1 cellular context compared by ENCODE assay signal in the genomic region with DNA sequence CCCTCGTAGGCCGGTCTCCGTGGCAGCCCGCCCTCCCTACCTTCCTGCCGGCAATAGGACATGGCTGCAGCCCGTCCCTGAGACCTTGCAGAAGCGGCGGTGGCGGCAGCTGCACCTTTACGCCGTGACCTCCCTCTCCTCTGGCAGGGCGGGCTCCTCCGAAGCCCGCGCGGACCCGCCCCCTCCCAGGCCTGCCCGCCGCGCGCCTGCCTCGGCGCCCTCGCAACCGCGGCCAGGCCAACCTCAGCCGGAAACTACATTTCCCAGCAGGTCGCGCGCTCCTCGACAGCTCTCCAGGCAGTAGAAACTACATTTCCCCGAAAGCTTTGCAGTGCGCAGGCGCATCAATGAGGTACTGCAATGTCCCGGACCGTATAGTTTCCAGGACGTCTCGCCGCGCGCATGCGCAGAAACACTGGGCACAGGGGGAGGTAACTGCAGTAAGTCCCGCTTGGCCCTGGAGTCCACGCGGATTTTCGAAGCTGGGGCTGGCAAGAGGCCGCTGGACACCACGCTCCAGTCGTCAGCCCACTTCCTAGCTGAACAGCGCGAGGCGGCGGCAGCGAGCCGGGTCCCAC.
TF ChIP-seq lines count a peak whose summit lies in the region.

A gene (minus strand): TSS at position 256 of the 578 bp plus-strand sequence. CDS start 194 bp downstream, at position 62.
A gene with protein sequence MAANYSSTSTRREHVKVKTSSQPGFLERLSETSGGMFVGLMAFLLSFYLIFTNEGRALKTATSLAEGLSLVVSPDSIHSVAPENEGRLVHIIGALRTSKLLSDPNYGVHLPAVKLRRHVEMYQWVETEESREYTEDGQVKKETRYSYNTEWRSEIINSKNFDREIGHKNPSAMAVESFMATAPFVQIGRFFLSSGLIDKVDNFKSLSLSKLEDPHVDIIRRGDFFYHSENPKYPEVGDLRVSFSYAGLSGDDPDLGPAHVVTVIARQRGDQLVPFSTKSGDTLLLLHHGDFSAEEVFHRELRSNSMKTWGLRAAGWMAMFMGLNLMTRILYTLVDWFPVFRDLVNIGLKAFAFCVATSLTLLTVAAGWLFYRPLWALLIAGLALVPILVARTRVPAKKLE (plus strand): TSS at position 438 of the 578 bp plus-strand sequence. CDS start 142 bp downstream, outside the sequence.

TF ChIP-seq in HepG2, 621 proteins besides CTCF, POLR2A, EP300 and RAD21 (continued from another document and continues in another):
- TF ChIP-seq, protein P1, sequence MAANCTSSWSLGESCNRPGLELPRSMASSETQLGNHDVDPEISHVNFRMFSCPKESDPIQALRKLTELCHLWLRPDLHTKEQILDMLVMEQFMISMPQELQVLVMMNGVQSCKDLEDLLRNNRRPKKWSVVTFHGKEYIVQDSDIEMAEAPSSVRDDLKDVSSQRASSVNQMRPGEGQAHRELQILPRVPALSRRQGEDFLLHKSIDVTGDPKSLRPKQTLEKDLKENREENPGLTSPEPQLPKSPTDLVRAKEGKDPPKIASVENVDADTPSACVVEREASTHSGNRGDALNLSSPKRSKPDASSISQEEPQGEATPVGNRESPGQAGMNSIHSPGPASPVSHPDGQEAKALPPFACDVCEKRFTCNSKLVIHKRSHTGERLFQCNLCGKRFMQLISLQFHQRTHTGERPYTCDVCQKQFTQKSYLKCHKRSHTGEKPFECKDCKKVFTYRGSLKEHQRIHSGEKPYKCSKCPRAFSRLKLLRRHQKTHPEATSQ (CRISPR knock-in tag; IDR thresholded peaks at IDR 0.05; ENCODE audit: borderline replicate concordance), result 0 out of 2 replicates have a peak, but pooled peaks have one; percentile 51
- TF ChIP-seq HNRNPUL1 (IDR thresholded peaks at IDR 0.05; ENCODE audit: low read depth, low read length) (no peak), CENPX (CRISPR knock-in tag; IDR thresholded peaks at IDR 0.05) (no peak), SMAD1 (CRISPR knock-in tag; IDR thresholded peaks at IDR 0.05; ENCODE audit: borderline replicate concordance, low read depth) (peak; percentile 72; the same call in 1 of the 2 replicates), ELF1 (CRISPR knock-in tag; IDR thresholded peaks at IDR 0.05) (peak; percentile 67), CEBPG (CRISPR knock-in tag; IDR thresholded peaks at IDR 0.05) (peak; percentile 28; the same call in 1 of the 2 replicates), PPARG (CRISPR knock-in tag; conservative IDR thresholded peaks at IDR 0.05) (0 out of 2 replicates have a peak, but pooled peaks have one; percentile 49), SRSF9 (IDR thresholded peaks at IDR 0.05; ENCODE audit: borderline replicate concordance, insufficient read depth, low read depth, low read length, poor library complexity, severe bottlenecking) (no peak), GABPB1 (CRISPR knock-in tag; IDR thresholded peaks at IDR 0.05) (peak; percentile 89), ZNF354B (CRISPR knock-in tag; IDR thresholded peaks at IDR 0.05) (no peak), KLF16 (CRISPR knock-in tag; IDR thresholded peaks at IDR 0.05) (peak in 1 of 2 experiments; percentile 56; a peak in 1 of 4 replicates), CEBPB (IDR thresholded peaks at IDR 0.05; ENCODE audit: borderline replicate concordance, low read depth, low read length) (no peak), ZNF83 (CRISPR knock-in tag; IDR thresholded peaks at IDR 0.05; ENCODE audit: borderline replicate concordance) (no peak), KMT2A (CRISPR knock-in tag; IDR thresholded peaks at IDR 0.05) (0 out of 2 replicates have a peak, but pooled peaks have one; percentile 10), ZNF773 (CRISPR knock-in tag; IDR thresholded peaks at IDR 0.05; ENCODE audit: borderline replicate concordance) (0 out of 2 replicates have a peak, but pooled peaks have one; percentile 41), KDM5A (IDR thresholded peaks at IDR 0.05; ENCODE audit: borderline replicate concordance, low read length) (peak; percentile 31; the same call in 1 of the 2 replicates), SAP130 (CRISPR knock-in tag; IDR thresholded peaks at IDR 0.05; ENCODE audit: low read depth) (peak; percentile 1; the same call in 1 of the 2 replicates), ZSCAN30 (CRISPR knock-in tag; IDR thresholded peaks at IDR 0.05) (peak; percentile 91), ZC3H13 (CRISPR knock-in tag; IDR thresholded peaks at IDR 0.05) (peak; percentile 58; the same call in 1 of the 2 replicates), TARDBP (CRISPR knock-in tag; IDR thresholded peaks at IDR 0.05) (peak; percentile 62; the same call in 1 of the 2 replicates), SALL1 (CRISPR knock-in tag; IDR thresholded peaks at IDR 0.05) (peak; percentile 51), POLR2G (IDR thresholded peaks at IDR 0.05; ENCODE audit: low read depth, low read length) (peak; percentile 69), SNRNP70 (IDR thresholded peaks at IDR 0.05; ENCODE audit: low read depth, low read length) (no peak), POLR2AphosphoS5 (IDR thresholded peaks at IDR 0.05; ENCODE audit: low read depth, low read length) (no peak)
- TF ChIP-seq, protein P2, sequence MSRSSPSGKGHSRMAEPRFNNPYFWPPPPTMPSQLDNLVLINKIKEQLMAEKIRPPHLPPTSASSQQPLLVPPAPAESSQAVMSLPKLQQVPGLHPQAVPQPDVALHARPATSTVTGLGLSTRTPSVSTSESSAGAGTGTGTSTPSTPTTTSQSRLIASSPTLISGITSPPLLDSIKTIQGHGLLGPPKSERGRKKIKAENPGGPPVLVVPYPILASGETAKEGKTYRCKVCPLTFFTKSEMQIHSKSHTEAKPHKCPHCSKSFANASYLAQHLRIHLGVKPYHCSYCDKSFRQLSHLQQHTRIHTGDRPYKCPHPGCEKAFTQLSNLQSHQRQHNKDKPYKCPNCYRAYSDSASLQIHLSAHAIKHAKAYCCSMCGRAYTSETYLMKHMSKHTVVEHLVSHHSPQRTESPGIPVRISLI (CRISPR knock-in tag; IDR thresholded peaks at IDR 0.05; ENCODE audit: borderline replicate concordance), result no peak
- TF ChIP-seq, protein P3, sequence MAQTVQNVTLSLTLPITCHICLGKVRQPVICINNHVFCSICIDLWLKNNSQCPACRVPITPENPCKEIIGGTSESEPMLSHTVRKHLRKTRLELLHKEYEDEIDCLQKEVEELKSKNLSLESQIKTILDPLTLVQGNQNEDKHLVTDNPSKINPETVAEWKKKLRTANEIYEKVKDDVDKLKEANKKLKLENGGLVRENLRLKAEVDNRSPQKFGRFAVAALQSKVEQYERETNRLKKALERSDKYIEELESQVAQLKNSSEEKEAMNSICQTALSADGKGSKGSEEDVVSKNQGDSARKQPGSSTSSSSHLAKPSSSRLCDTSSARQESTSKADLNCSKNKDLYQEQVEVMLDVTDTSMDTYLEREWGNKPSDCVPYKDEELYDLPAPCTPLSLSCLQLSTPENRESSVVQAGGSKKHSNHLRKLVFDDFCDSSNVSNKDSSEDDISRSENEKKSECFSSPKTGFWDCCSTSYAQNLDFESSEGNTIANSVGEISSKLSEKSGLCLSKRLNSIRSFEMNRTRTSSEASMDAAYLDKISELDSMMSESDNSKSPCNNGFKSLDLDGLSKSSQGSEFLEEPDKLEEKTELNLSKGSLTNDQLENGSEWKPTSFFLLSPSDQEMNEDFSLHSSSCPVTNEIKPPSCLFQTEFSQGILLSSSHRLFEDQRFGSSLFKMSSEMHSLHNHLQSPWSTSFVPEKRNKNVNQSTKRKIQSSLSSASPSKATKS (CRISPR knock-in tag; IDR thresholded peaks at IDR 0.05), result 0 out of 2 replicates have a peak, but pooled peaks have one; percentile 54
- TF ChIP-seq, protein P4, sequence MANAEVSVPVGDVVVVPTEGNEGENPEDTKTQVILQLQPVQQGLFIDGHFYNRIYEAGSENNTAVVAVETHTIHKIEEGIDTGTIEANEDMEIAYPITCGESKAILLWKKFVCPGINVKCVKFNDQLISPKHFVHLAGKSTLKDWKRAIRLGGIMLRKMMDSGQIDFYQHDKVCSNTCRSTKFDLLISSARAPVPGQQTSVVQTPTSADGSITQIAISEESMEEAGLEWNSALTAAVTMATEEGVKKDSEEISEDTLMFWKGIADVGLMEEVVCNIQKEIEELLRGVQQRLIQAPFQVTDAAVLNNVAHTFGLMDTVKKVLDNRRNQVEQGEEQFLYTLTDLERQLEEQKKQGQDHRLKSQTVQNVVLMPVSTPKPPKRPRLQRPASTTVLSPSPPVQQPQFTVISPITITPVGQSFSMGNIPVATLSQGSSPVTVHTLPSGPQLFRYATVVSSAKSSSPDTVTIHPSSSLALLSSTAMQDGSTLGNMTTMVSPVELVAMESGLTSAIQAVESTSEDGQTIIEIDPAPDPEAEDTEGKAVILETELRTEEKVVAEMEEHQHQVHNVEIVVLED (CRISPR knock-in tag; IDR thresholded peaks at IDR 0.05; ENCODE audit: borderline replicate concordance), result peak; percentile 89
- TF ChIP-seq, protein P5, sequence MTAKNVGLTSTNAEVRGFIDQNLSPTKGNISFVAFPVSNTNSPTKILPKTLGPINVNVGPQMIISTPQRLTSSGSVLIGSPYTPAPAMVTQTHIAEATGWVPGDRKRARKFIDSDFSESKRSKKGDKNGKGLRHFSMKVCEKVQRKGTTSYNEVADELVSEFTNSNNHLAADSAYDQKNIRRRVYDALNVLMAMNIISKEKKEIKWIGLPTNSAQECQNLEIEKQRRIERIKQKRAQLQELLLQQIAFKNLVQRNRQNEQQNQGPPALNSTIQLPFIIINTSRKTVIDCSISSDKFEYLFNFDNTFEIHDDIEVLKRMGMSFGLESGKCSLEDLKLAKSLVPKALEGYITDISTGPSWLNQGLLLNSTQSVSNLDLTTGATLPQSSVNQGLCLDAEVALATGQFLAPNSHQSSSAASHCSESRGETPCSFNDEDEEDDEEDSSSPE (CRISPR knock-in tag; IDR thresholded peaks at IDR 0.05), result peak; percentile 87
- TF ChIP-seq, protein P6, sequence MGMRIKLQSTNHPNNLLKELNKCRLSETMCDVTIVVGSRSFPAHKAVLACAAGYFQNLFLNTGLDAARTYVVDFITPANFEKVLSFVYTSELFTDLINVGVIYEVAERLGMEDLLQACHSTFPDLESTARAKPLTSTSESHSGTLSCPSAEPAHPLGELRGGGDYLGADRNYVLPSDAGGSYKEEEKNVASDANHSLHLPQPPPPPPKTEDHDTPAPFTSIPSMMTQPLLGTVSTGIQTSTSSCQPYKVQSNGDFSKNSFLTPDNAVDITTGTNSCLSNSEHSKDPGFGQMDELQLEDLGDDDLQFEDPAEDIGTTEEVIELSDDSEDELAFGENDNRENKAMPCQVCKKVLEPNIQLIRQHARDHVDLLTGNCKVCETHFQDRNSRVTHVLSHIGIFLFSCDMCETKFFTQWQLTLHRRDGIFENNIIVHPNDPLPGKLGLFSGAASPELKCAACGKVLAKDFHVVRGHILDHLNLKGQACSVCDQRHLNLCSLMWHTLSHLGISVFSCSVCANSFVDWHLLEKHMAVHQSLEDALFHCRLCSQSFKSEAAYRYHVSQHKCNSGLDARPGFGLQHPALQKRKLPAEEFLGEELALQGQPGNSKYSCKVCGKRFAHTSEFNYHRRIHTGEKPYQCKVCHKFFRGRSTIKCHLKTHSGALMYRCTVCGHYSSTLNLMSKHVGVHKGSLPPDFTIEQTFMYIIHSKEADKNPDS (CRISPR knock-in tag; IDR thresholded peaks at IDR 0.05), result peak; percentile 42; the same call in 1 of the 2 replicates
- TF ChIP-seq, protein P7, sequence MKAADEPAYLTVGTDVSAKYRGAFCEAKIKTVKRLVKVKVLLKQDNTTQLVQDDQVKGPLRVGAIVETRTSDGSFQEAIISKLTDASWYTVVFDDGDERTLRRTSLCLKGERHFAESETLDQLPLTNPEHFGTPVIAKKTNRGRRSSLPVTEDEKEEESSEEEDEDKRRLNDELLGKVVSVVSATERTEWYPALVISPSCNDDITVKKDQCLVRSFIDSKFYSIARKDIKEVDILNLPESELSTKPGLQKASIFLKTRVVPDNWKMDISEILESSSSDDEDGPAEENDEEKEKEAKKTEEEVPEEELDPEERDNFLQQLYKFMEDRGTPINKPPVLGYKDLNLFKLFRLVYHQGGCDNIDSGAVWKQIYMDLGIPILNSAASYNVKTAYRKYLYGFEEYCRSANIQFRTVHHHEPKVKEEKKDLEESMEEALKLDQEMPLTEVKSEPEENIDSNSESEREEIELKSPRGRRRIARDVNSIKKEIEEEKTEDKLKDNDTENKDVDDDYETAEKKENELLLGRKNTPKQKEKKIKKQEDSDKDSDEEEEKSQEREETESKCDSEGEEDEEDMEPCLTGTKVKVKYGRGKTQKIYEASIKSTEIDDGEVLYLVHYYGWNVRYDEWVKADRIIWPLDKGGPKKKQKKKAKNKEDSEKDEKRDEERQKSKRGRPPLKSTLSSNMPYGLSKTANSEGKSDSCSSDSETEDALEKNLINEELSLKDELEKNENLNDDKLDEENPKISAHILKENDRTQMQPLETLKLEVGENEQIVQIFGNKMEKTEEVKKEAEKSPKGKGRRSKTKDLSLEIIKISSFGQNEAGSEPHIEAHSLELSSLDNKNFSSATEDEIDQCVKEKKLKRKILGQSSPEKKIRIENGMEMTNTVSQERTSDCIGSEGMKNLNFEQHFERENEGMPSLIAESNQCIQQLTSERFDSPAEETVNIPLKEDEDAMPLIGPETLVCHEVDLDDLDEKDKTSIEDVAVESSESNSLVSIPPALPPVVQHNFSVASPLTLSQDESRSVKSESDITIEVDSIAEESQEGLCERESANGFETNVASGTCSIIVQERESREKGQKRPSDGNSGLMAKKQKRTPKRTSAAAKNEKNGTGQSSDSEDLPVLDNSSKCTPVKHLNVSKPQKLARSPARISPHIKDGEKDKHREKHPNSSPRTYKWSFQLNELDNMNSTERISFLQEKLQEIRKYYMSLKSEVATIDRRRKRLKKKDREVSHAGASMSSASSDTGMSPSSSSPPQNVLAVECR (CRISPR knock-in tag; IDR thresholded peaks at IDR 0.05; ENCODE audit: borderline replicate concordance), result peak; percentile 73; the same call in 1 of the 2 replicates
- TF ChIP-seq, protein P8, sequence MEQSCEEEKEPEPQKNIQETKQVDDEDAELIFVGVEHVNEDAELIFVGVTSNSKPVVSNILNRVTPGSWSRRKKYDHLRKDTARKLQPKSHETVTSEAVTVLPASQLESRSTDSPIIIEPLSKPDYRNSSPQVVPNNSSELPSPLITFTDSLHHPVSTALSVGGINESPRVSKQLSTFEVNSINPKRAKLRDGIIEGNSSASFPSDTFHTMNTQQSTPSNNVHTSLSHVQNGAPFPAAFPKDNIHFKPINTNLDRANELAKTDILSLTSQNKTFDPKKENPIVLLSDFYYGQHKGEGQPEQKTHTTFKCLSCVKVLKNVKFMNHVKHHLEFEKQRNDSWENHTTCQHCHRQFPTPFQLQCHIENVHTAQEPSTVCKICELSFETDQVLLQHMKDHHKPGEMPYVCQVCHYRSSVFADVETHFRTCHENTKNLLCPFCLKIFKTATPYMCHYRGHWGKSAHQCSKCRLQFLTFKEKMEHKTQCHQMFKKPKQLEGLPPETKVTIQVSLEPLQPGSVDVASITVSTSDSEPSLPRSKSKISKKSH (CRISPR knock-in tag; IDR thresholded peaks at IDR 0.05; ENCODE audit: borderline replicate concordance), result 0 out of 2 replicates have a peak, but pooled peaks have one; percentile 48
- TF ChIP-seq, protein P9, sequence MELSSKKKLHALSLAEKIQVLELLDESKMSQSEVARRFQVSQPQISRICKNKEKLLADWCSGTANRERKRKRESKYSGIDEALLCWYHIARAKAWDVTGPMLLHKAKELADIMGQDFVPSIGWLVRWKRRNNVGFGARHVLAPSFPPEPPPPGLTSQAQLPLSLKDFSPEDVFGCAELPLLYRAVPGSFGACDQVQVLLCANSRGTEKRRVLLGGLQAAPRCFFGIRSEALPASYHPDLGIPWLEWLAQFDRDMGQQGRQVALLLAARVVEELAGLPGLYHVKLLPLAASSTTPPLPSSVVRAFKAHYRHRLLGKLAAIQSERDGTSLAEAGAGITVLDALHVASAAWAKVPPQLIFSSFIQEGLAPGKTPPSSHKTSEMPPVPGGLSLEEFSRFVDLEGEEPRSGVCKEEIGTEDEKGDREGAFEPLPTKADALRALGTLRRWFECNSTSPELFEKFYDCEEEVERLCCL (CRISPR knock-in tag; IDR thresholded peaks at IDR 0.05; ENCODE audit: borderline replicate concordance), result no peak
